15 cellular contexts compared by ENCODE assay signal in genomic region chr5:157361865-157362465, GRCh38.
A peak's percentile ranks its signal among the peaks of the same experiment; 100 is the strongest.
DNase-seq lines count a peak whose midpoint lies in the region; ATAC-seq and TF ChIP-seq lines count a peak whose summit lies in the region.
"Had no signal": no experiment of that assay in that cellular context is flagged by ENCODE, and none has a peak within 500 bp of the region (broad histone marks: within the 10 kb centered on the region; RNA-seq: fewer than 3 reads in every experiment).

No MANE protein-coding gene starts in this region.

- peak overlapping the region in 2 of 3 donors; percentile 57 to 84 for H3K27ac Mint-ChIP-seq in IgD-negative memory B cell
- H3K27ac Mint-ChIP-seq in activated naive CD8-positive, alpha-beta T cell treated with anti-CD3 and anti-CD28 coated beads, Interleukin-2, amount 10 ng/mL, durations not matched to agents 7 days and 5 days: peak overlapping the region; percentile 7
- H3K27ac Mint-ChIP-seq: WTC11 had no signal

- no peaks in the 10 kb centered on the region for H3K27me3 ChIP-seq in right atrium auricular region
- no peaks in the 10 kb centered on the region for H3K27me3 ChIP-seq in foreskin keratinocyte
- no peaks in the 10 kb centered on the region for H3K27me3 ChIP-seq in colonic mucosa
- H3K27me3 ChIP-seq: dorsolateral prefrontal cortex, pancreas had no signal

- H3K9me3 Mint-ChIP-seq in IgD-negative memory B cell: no peaks in the 10 kb centered on the region
- H3K9me3 Mint-ChIP-seq in activated naive CD8-positive, alpha-beta T cell treated with anti-CD3 and anti-CD28 coated beads, Interleukin-2, amount 10 ng/mL, durations not matched to agents 7 days and 5 days: no peaks in the 10 kb centered on the region
- H3K9me3 Mint-ChIP-seq: WTC11 had no signal

- no peaks in the 10 kb centered on the region for H3K27me3 Mint-ChIP-seq in IgD-negative memory B cell
- H3K27me3 Mint-ChIP-seq in activated naive CD8-positive, alpha-beta T cell treated with anti-CD3 and anti-CD28 coated beads, Interleukin-2, amount 10 ng/mL, durations not matched to agents 7 days and 5 days: no peaks in the 10 kb centered on the region

- H3K36me3 Mint-ChIP-seq in IgD-negative memory B cell: peaks cover 4% of the 10 kb centered on the region
- peaks cover 48% of the 10 kb centered on the region for H3K36me3 Mint-ChIP-seq in activated naive CD8-positive, alpha-beta T cell treated with anti-CD3 and anti-CD28 coated beads, Interleukin-2, amount 10 ng/mL, durations not matched to agents 7 days and 5 days

- TF ChIP-seq CTCF in right atrium auricular region (IDR thresholded peaks at IDR 0.05) (no peak), foreskin keratinocyte (conservative IDR thresholded peaks at IDR 0.05) (no peak), colonic mucosa (IDR thresholded peaks at IDR 0.05) (no peak)

- POLR2A ChIA-PET in activated naive CD8-positive, alpha-beta T cell treated with anti-CD3 and anti-CD28 coated beads, Interleukin-2, amount 10 ng/mL, durations not matched to agents 7 days and 5 days (lab: Charles Lee): no interaction called here

- H3K9me3 ChIP-seq in right atrium auricular region: no peaks in the 10 kb centered on the region
- H3K9me3 ChIP-seq in colonic mucosa: no peaks in the 10 kb centered on the region
- H3K9me3 ChIP-seq: pancreas had no signal

- H3K36me3 ChIP-seq in right atrium auricular region (peaks cover 25% of the 10 kb centered on the region), colonic mucosa (no peaks in the 10 kb centered on the region)
- H3K36me3 ChIP-seq: pancreas had no signal

- intact Hi-C loops in colonic mucosa (cut with DNase I): loop anchor here (10.0 kb wide), 1 partner anchor 383 kb away; the partner anchor contains the start of gene LSM11

- peaks cover 0 to 1% (median under 1%) of the 10 kb centered on the region in 3 donors for H3K4me1 Mint-ChIP-seq in IgD-negative memory B cell
- peaks cover 4% of the 10 kb centered on the region for H3K4me1 Mint-ChIP-seq in activated naive CD8-positive, alpha-beta T cell treated with anti-CD3 and anti-CD28 coated beads, Interleukin-2, amount 10 ng/mL, durations not matched to agents 7 days and 5 days
- H3K4me1 Mint-ChIP-seq: WTC11 had no signal

- no peak for ATAC-seq in activated naive CD8-positive, alpha-beta T cell treated with anti-CD3 and anti-CD28 coated beads, Interleukin-2, amount 10 ng/mL, durations not matched to agents 7 days and 5 days (ENCODE audit: low read depth)
- no peak for ATAC-seq in foreskin keratinocyte
- no peak for ATAC-seq in HG02938 (IDR thresholded peaks at IDR 0.05; ENCODE audit: unreplicated experiment)
- ATAC-seq: pancreas, WTC11 had no signal

- H3K4me1 ChIP-seq in right atrium auricular region (peaks cover 0 to 8% of the 10 kb centered on the region in 2 donors), foreskin keratinocyte (no peaks in the 10 kb centered on the region), colonic mucosa (no peaks in the 10 kb centered on the region)
- H3K4me1 ChIP-seq: pancreas had no signal

- no peak overlapping the region for H3K9ac ChIP-seq in colonic mucosa (ENCODE audit: low read depth in 2 of 2, low read length in 2 of 2)

- H3K4me3 ChIP-seq in right atrium auricular region: no peak overlapping the region
- no peak overlapping the region for H3K4me3 ChIP-seq in colonic mucosa
- H3K4me3 ChIP-seq: dorsolateral prefrontal cortex, pancreas had no signal

- H3K4me3 Mint-ChIP-seq in IgD-negative memory B cell: peak overlapping the region in 1 of 4 donors; percentile 60
- H3K4me3 Mint-ChIP-seq in activated naive CD8-positive, alpha-beta T cell treated with anti-CD3 and anti-CD28 coated beads, Interleukin-2, amount 10 ng/mL, durations not matched to agents 7 days and 5 days: no peak overlapping the region
- H3K4me3 Mint-ChIP-seq: WTC11 had no signal

- peak; percentile 7 for DNase-seq in AG08395 (ENCODE audit: low spot score)
- DNase-seq in activated naive CD8-positive, alpha-beta T cell treated with anti-CD3 and anti-CD28 coated beads, Interleukin-2, amount 10 ng/mL, durations not matched to agents 7 days and 5 days: no peak
- DNase-seq in right atrium auricular region (ENCODE audit: low spot score): peak; percentile 21
- DNase-seq in foreskin keratinocyte: no peak
- no peak for DNase-seq in NCI-H1092 treated with DMSO at 0.1 percent for 48 hours (lab: John Stamatoyannopoulos, UW)
- no peak for DNase-seq in colonic mucosa
- DNase-seq: dorsolateral prefrontal cortex; NCI-H510A; pancreas; stimulated activated CD4-positive, alpha-beta T cell treated with anti-CD3 and anti-CD28 coated beads, Interleukin-1b, Interleukin-23, amount 100 ng/mL, for 48 hours; stimulated activated naive CD4-positive, alpha-beta T cell treated with Interleukin-2 at 50 U/mL for 16 hours had no signal

- H3K27ac ChIP-seq in right atrium auricular region (no peak overlapping the region), foreskin keratinocyte (no peak overlapping the region), colonic mucosa (no peak overlapping the region)
- H3K27ac ChIP-seq: pancreas, RWPE1 had no signal

Comparison
In these comparisons a context has a peak if more than half of its experiments do, and no peak if none do; other contexts are left out.
1. DNase-seq: peak in AG08395 (single experiment) and right atrium auricular region (single experiment); none in activated naive CD8-positive, alpha-beta T cell treated with anti-CD3 and anti-CD28 coated beads, Interleukin-2, amount 10 ng/mL, durations not matched to agents 7 days and 5 days (single experiment), foreskin keratinocyte (0 of 2), NCI-H1092 treated with DMSO at 0.1 percent for 48 hours (single experiment) and colonic mucosa (single experiment).